Comparison of ENCODE assay signal across 1 cellular context in the genomic region with DNA sequence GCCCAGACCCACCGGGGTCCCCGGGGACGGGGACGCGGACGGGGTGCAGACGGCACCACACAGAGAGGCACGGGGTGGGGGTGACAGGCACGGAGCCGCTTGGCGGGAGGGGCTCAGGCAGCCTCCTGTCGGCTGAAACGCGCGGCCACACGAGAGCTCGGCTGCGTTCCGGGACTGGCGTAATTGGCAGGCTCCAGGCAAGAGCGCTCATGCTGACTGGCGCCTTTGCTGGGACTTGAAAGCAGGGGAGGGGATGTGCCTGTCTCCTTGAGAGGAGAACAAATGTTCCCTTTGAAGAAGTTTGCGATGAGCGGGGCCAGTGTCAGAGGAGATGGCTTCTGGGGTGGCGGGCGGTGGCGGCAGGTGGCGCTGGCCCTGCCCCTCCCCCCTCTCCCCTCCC.
A peak's percentile ranks its signal among the peaks of the same experiment; 100 is the strongest.
TF ChIP-seq lines count a peak whose summit lies in the region.

No MANE protein-coding gene starts in this region.

TF ChIP-seq in GM12878, 131 proteins besides CTCF, POLR2A, EP300 and RAD21:
- no peak for TF ChIP-seq IKZF2 (IDR thresholded peaks at IDR 0.05)
- no peak for TF ChIP-seq BRCA1 (IDR thresholded peaks at IDR 0.05; ENCODE audit: low read depth, low read length)
- 0 out of 2 replicates have a peak, but pooled peaks have one; percentile 26 for TF ChIP-seq LARP7 (IDR thresholded peaks at IDR 0.05)
- TF ChIP-seq, protein P1, sequence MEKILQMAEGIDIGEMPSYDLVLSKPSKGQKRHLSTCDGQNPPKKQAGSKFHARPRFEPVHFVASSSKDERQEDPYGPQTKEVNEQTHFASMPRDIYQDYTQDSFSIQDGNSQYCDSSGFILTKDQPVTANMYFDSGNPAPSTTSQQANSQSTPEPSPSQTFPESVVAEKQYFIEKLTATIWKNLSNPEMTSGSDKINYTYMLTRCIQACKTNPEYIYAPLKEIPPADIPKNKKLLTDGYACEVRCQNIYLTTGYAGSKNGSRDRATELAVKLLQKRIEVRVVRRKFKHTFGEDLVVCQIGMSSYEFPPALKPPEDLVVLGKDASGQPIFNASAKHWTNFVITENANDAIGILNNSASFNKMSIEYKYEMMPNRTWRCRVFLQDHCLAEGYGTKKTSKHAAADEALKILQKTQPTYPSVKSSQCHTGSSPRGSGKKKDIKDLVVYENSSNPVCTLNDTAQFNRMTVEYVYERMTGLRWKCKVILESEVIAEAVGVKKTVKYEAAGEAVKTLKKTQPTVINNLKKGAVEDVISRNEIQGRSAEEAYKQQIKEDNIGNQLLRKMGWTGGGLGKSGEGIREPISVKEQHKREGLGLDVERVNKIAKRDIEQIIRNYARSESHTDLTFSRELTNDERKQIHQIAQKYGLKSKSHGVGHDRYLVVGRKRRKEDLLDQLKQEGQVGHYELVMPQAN (conservative IDR thresholded peaks at IDR 0.05): no peak
- TF ChIP-seq TCF12 (IDR thresholded peaks at IDR 0.05; ENCODE audit: low read depth, low read length): peak; percentile 42; the same call in 1 of the 2 replicates
- TF ChIP-seq STAT1 (conservative IDR thresholded peaks at IDR 0.05): no peak
- TF ChIP-seq JUNB (IDR thresholded peaks at IDR 0.05): no peak
- no peak for TF ChIP-seq NR2C2 (IDR thresholded peaks at IDR 0.05; ENCODE audit: borderline replicate concordance, control insufficient read depth, insufficient read length, low read depth)
- peak in 1 of 2 experiments; percentile 24; a peak in 1 of 4 replicates for TF ChIP-seq BHLHE40 (IDR thresholded peaks at IDR 0.05; ENCODE audit: borderline replicate concordance in 1 of 2, low read depth in 2 of 2, low read length in 1 of 2)
